Comparison of ENCODE assay signal across 1 cellular context in genomic region chr2:20451346-20451745, GRCh38.
TF ChIP-seq lines count a peak whose summit lies in the region.

No MANE protein-coding gene starts in this region.

TF ChIP-seq in GM23338, 12 proteins besides CTCF, POLR2A, EP300 and RAD21 (continued from another document):
- no peak for TF ChIP-seq ZNF462 (CRISPR knock-in tag; IDR thresholded peaks at IDR 0.05)
- TF ChIP-seq JUNB (IDR thresholded peaks at IDR 0.05; ENCODE audit: unreplicated experiment), result no peak
- TF ChIP-seq ZNF114 (CRISPR knock-in tag; IDR thresholded peaks at IDR 0.05), result no peak
TF ChIP-seq in GM23338: peak in this region for 0.
